26 cellular contexts compared by ENCODE assay signal in the genomic region with DNA sequence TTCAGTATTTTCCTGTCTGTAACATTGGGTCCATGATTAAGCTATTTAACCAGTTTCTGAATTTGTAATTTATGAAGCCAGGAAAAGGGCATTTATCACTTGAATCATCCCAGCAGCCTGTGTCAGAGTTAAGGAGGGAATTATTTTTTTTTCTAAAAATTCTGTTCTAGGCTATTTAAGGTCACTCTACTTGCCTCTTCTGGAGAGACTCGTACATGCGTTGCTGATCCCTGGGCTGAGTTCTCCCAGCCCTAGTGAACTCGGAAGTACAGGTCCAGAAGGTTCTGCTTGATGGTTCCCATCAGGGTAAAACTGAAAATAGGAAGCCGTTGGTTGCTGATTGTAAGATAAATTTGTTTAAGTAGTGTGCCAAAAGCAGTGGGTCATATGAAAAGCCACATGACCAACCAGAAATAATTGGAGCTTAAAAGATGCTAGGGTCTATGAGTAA.
DNase-seq lines count a peak whose midpoint lies in the region; ATAC-seq, FAIRE-seq and TF ChIP-seq lines count a peak whose summit lies in the region.
"Had no signal": no experiment of that assay in that cellular context is flagged by ENCODE, and none has a peak within 500 bp of the region (broad histone marks: within the 10 kb centered on the region; RNA-seq: fewer than 3 reads in every experiment).

No MANE protein-coding gene starts in this region.

- 55 to 71% methylated on average over 4 of the region's 4 CpGs for WGBS in sigmoid colon, 2 donors

- peak overlapping the region; percentile 83 for H2AFZ ChIP-seq in endothelial cell of umbilical vein (ENCODE audit: low read depth, low read length)

- POLR2A ChIA-PET in endothelial cell of umbilical vein (lab: Charles Lee): no interaction called here
- POLR2A ChIA-PET in CD8-positive, alpha-beta memory T cell (lab: Charles Lee): no interaction called here

- H3K27me3 ChIP-seq in endothelial cell of umbilical vein (ENCODE audit: control insufficient read depth in 2 of 2, insufficient read depth in 2 of 2, low read length in 2 of 2): no peaks in the 10 kb centered on the region
- H3K27me3 ChIP-seq in sigmoid colon: no peaks in the 10 kb centered on the region
- H3K27me3 ChIP-seq in CD8-positive, alpha-beta memory T cell (ENCODE audit: insufficient read depth, low read length, poor library complexity, severe bottlenecking): no peaks in the 10 kb centered on the region
- H3K27me3 ChIP-seq: heart left ventricle, ovary, SJSA1 had no signal

- H3K9me3 ChIP-seq in endothelial cell of umbilical vein (replicated peaks; ENCODE audit: control insufficient read depth, insufficient read depth, low read length): no peaks in the 10 kb centered on the region
- no peaks in the 10 kb centered on the region for H3K9me3 ChIP-seq in sigmoid colon
- no peaks in the 10 kb centered on the region for H3K9me3 ChIP-seq in CD8-positive, alpha-beta memory T cell (ENCODE audit: low read length)
- H3K9me3 ChIP-seq: heart left ventricle, ovary, SJSA1 had no signal

- H4K20me1 ChIP-seq in endothelial cell of umbilical vein (replicated peaks; ENCODE audit: control insufficient read depth, extremely low read depth, insufficient read depth, low read length): no peaks in the 10 kb centered on the region

- H3K4me3 ChIP-seq in endothelial cell of umbilical vein (replicated peaks in 1 of 3; ENCODE audit: insufficient read depth in 1 of 3, low read depth in 1 of 3, low read length in 3 of 3) (no peak overlapping the region), sigmoid colon (no peak overlapping the region)
- H3K4me3 ChIP-seq in CD8-positive, alpha-beta memory T cell (ENCODE audit: low read length): no peak overlapping the region
- H3K4me3 ChIP-seq: heart left ventricle, ovary, SJSA1, skin epidermis had no signal

- peaks cover 27% of the 10 kb centered on the region for H3K4me1 ChIP-seq in endothelial cell of umbilical vein (ENCODE audit: control insufficient read depth, extremely low read depth, insufficient read depth, low read length)
- H3K4me1 ChIP-seq in sigmoid colon: peaks cover 0 to 11% (median 7%) of the 10 kb centered on the region in 4 donors
- H3K4me1 ChIP-seq in CD8-positive, alpha-beta memory T cell (ENCODE audit: insufficient read depth, low read length): no peaks in the 10 kb centered on the region

- H3K9me1 ChIP-seq in endothelial cell of umbilical vein (replicated peaks; ENCODE audit: control insufficient read depth, extremely low read depth, insufficient read depth, low read length): no peaks in the 10 kb centered on the region

- no peaks in the 10 kb centered on the region for H3K9me3 Mint-ChIP-seq in CD8-positive, alpha-beta memory T cell
- no peaks in the 10 kb centered on the region for H3K9me3 Mint-ChIP-seq in stimulated activated naive CD8-positive, alpha-beta T cell treated with anti-CD3 and anti-CD28 coated beads, Interleukin-15, amount 100 ng/mL, for 72 hours
- H3K9me3 Mint-ChIP-seq: activated CD8-positive, alpha-beta T cell treated with anti-CD3 and anti-CD28 coated beads for 36 hours; CD8-positive, alpha-beta T cell had no signal

- no peak overlapping the region for H3K4me3 Mint-ChIP-seq in CD8-positive, alpha-beta memory T cell
- no peak overlapping the region for H3K4me3 Mint-ChIP-seq in stimulated activated naive CD8-positive, alpha-beta T cell treated with anti-CD3 and anti-CD28 coated beads, Interleukin-15, amount 100 ng/mL, for 72 hours
- H3K4me3 Mint-ChIP-seq: activated CD8-positive, alpha-beta T cell treated with anti-CD3 and anti-CD28 coated beads for 36 hours; CD8-positive, alpha-beta T cell; immature natural killer cell; naive B cell had no signal

- no peaks in the 10 kb centered on the region for H3K79me2 ChIP-seq in endothelial cell of umbilical vein (ENCODE audit: control insufficient read depth, insufficient read depth, low read length)

- peak overlapping the region; percentile 16 for H3K4me2 ChIP-seq in endothelial cell of umbilical vein (ENCODE audit: insufficient read depth, low read length)

- DNase-seq in CD1c-positive myeloid dendritic cell (ENCODE audit: extremely low spot score) (peak; percentile 44), M059J (ENCODE audit: low read depth) (peak; percentile 47), endothelial cell of umbilical vein (ENCODE audit: low read depth, low spot score) (peak; percentile 49), sigmoid colon (no peak), D341Med (ENCODE audit: low spot score) (no peak)
- DNase-seq in CD8-positive, alpha-beta memory T cell: no peak
- no peak for DNase-seq in stimulated activated naive CD8-positive, alpha-beta T cell treated with anti-CD3 and anti-CD28 coated beads, Interleukin-15, amount 100 ng/mL, for 72 hours
- DNase-seq: activated CD8-positive, alpha-beta T cell treated with anti-CD3 and anti-CD28 coated beads for 36 hours; activated naive CD4-positive, alpha-beta T cell; activated T-cell treated with anti-CD3 and anti-CD28 coated beads, Interleukin-2, amount 50 U/mL, for 1 hour; aorta; CD8-positive, alpha-beta T cell; DND-41; effector memory CD4-positive, alpha-beta T cell; heart left ventricle; immature natural killer cell; naive B cell; NCI-H146; NCI-H2171; NCI-H69; ovary; stimulated activated CD4-positive, alpha-beta T cell treated with anti-CD3 and anti-CD28 coated beads, Interleukin-4, amount 100 ng/mL, for 1 hour; substantia nigra had no signal

- FAIRE-seq in endothelial cell of umbilical vein (lab: Jason Lieb, UNC): no peak

- no peak for TF ChIP-seq POLR2A in endothelial cell of umbilical vein (IDR thresholded peaks at IDR 0.05; ENCODE audit: low read depth, low read length)
- no peak for TF ChIP-seq POLR2A in sigmoid colon (IDR thresholded peaks at IDR 0.05)

- CTCF ChIA-PET in endothelial cell of umbilical vein (lab: Charles Lee): interaction anchor here (0.6 to 1.4 kb wide), 3 partner anchors 9 to 240 kb away, joined by 3 read pairs; no protein-coding TSS in a partner anchor
- CTCF ChIA-PET in CD8-positive, alpha-beta memory T cell (lab: Charles Lee): no interaction called here

- no TSS peak for BruUV-seq in endothelial cell of umbilical vein (replicated peaks; lab: Mats Ljungman, UMichigan)

- H3K27ac Mint-ChIP-seq in CD8-positive, alpha-beta memory T cell: no peak overlapping the region
- H3K27ac Mint-ChIP-seq in stimulated activated naive CD8-positive, alpha-beta T cell treated with anti-CD3 and anti-CD28 coated beads, Interleukin-15, amount 100 ng/mL, for 72 hours: no peak overlapping the region
- H3K27ac Mint-ChIP-seq: activated CD8-positive, alpha-beta T cell treated with anti-CD3 and anti-CD28 coated beads for 36 hours; CD8-positive, alpha-beta T cell; immature natural killer cell; naive B cell had no signal

- dilution Hi-C loops in endothelial cell of umbilical vein (cut with MboI; ENCODE audit: extremely low pct_ligation_motif_present, low sequenced_read_pairs): no loop called here

- TF ChIP-seq CTCF in endothelial cell of umbilical vein (IDR thresholded peaks at IDR 0.05; ENCODE audit: extremely low read depth in 1 of 2, insufficient read depth in 1 of 2, low read depth in 1 of 2, low read length in 2 of 2) (no peak), sigmoid colon (IDR thresholded peaks at IDR 0.05) (no peak)

- no peak for TF ChIP-seq EP300 in sigmoid colon (IDR thresholded peaks at IDR 0.05)

- H3K27me3 Mint-ChIP-seq in CD8-positive, alpha-beta memory T cell: no peaks in the 10 kb centered on the region
- no peaks in the 10 kb centered on the region for H3K27me3 Mint-ChIP-seq in stimulated activated naive CD8-positive, alpha-beta T cell treated with anti-CD3 and anti-CD28 coated beads, Interleukin-15, amount 100 ng/mL, for 72 hours

- H3K36me3 ChIP-seq in endothelial cell of umbilical vein (ENCODE audit: control insufficient read depth in 2 of 2, extremely low read depth in 1 of 2, insufficient read depth in 2 of 2, low read length in 2 of 2) (no peaks in the 10 kb centered on the region), sigmoid colon (no peaks in the 10 kb centered on the region)
- H3K36me3 ChIP-seq in CD8-positive, alpha-beta memory T cell (ENCODE audit: insufficient read depth, low read length): no peaks in the 10 kb centered on the region
- H3K36me3 ChIP-seq: heart left ventricle, ovary, SJSA1 had no signal

- H3K4me1 Mint-ChIP-seq in CD8-positive, alpha-beta memory T cell: peaks cover 0 to 7% (median 7%) of the 10 kb centered on the region in 3 donors
- peaks cover 15% of the 10 kb centered on the region for H3K4me1 Mint-ChIP-seq in stimulated activated naive CD8-positive, alpha-beta T cell treated with anti-CD3 and anti-CD28 coated beads, Interleukin-15, amount 100 ng/mL, for 72 hours
- H3K4me1 Mint-ChIP-seq: naive B cell had no signal

- intact Hi-C loops in endothelial cell of umbilical vein (cut with micrococcal nuclease): no loop called here
- intact Hi-C loops in sigmoid colon (cut with DNase I): no loop called here

- no peaks in the 10 kb centered on the region for H3K36me3 Mint-ChIP-seq in CD8-positive, alpha-beta memory T cell
- H3K36me3 Mint-ChIP-seq: CD8-positive, alpha-beta T cell; naive B cell had no signal

- ATAC-seq in GM21360 (IDR thresholded peaks at IDR 0.05; ENCODE audit: unreplicated experiment): no peak
- no peak for ATAC-seq in stimulated activated naive CD8-positive, alpha-beta T cell treated with anti-CD3 and anti-CD28 coated beads, Interleukin-15, amount 100 ng/mL, for 72 hours
- ATAC-seq: activated CD8-positive, alpha-beta T cell treated with anti-CD3 and anti-CD28 coated beads for 36 hours; CD8-positive, alpha-beta T cell had no signal

- H3K27ac ChIP-seq in endothelial cell of umbilical vein (ENCODE audit: insufficient read depth, low read depth, low read length) (no peak overlapping the region), sigmoid colon (peak overlapping the region in 3 of 4 donors; percentile 18 to 40 (median 24))
- H3K27ac ChIP-seq in CD8-positive, alpha-beta memory T cell (ENCODE audit: low read depth, low read length): no peak overlapping the region
- H3K27ac ChIP-seq: ovary, SJSA1 had no signal

- H3K9ac ChIP-seq in endothelial cell of umbilical vein (replicated peaks; ENCODE audit: extremely low read depth, insufficient read depth, low read length): no peak overlapping the region

TF ChIP-seq in endothelial cell of umbilical vein, 7 proteins besides CTCF, POLR2A, EP300 and RAD21:
- TF ChIP-seq MYC (IDR thresholded peaks at IDR 0.05; ENCODE audit: low read depth, low read length) (no peak), GATA2 (IDR thresholded peaks at IDR 0.05; ENCODE audit: insufficient read depth, insufficient read length, low read depth, low read length) (no peak), POLR2AphosphoS5 (IDR thresholded peaks at IDR 0.05; ENCODE audit: insufficient read depth, low read depth, low read length) (no peak), FOS (IDR thresholded peaks at IDR 0.05; ENCODE audit: borderline replicate concordance, insufficient read depth, low read length) (no peak), EZH2 (IDR thresholded peaks at IDR 0.05; ENCODE audit: borderline replicate concordance, low read depth, low read length, severe bottlenecking) (no peak), JUN (IDR thresholded peaks at IDR 0.05; ENCODE audit: borderline replicate concordance, insufficient read depth, insufficient read length, low read depth) (no peak)
- TF ChIP-seq, protein P1, sequence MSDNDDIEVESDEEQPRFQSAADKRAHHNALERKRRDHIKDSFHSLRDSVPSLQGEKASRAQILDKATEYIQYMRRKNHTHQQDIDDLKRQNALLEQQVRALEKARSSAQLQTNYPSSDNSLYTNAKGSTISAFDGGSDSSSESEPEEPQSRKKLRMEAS (IDR thresholded peaks at IDR 0.05; ENCODE audit: insufficient read depth, insufficient read length): no peak

Comparison
In these comparisons a context has a peak if more than half of its experiments do, and no peak if none do; other contexts are left out.
1. DNase-seq: peak in CD1c-positive myeloid dendritic cell (single experiment), M059J (single experiment) and endothelial cell of umbilical vein (single experiment); none in sigmoid colon (single experiment), CD8-positive, alpha-beta memory T cell (0 of 5), stimulated activated naive CD8-positive, alpha-beta T cell treated with anti-CD3 and anti-CD28 coated beads, Interleukin-15, amount 100 ng/mL, for 72 hours (0 of 2) and D341Med (single experiment).
2. H3K27ac ChIP-seq: peak in sigmoid colon (3 of 4); none in endothelial cell of umbilical vein (single experiment) and CD8-positive, alpha-beta memory T cell (single experiment).